ENCODE assay signal across 3 cellular contexts in genomic region chr16:50152386-50152806, GRCh38.
TF ChIP-seq lines count a peak whose summit lies in the region.

No MANE protein-coding gene starts in this region.

TF ChIP-seq in GM12891, 5 proteins besides CTCF, POLR2A, EP300 and RAD21:
- no peak; the same call in 1 of the 2 replicates for TF ChIP-seq POLR2AphosphoS5 (IDR thresholded peaks at IDR 0.05; ENCODE audit: low read depth, low read length)
- no peak for TF ChIP-seq SPI1 (IDR thresholded peaks at IDR 0.05; ENCODE audit: low read depth, low read length)
- no peak for TF ChIP-seq TAF1 (IDR thresholded peaks at IDR 0.05; ENCODE audit: low read depth, low read length)
- TF ChIP-seq PAX5 (IDR thresholded peaks at IDR 0.05; ENCODE audit: insufficient read depth, low read length, severe bottlenecking) = peak; percentile 73
- TF ChIP-seq POU2F2 (IDR thresholded peaks at IDR 0.05; ENCODE audit: low read depth, low read length) = peak; percentile 94

TF ChIP-seq in HEK293, 187 proteins besides CTCF, POLR2A, EP300 and RAD21 (continues in another document):
- TF ChIP-seq ZNF777 (tag by site-specific recombination; IDR thresholded peaks at IDR 0.05; ENCODE audit: borderline replicate concordance) = no peak
- TF ChIP-seq ZNF501 (tag by site-specific recombination; IDR thresholded peaks at IDR 0.05) = no peak
- no peak for TF ChIP-seq ZNF473 (tag by site-specific recombination; IDR thresholded peaks at IDR 0.05)
- TF ChIP-seq ZNF114 (tag by site-specific recombination; IDR thresholded peaks at IDR 0.05) = no peak
- no peak for TF ChIP-seq BCL11A (tag by site-specific recombination; IDR thresholded peaks at IDR 0.05; ENCODE audit: low read depth)
- no peak for TF ChIP-seq ZNF830 (tag by site-specific recombination; IDR thresholded peaks at IDR 0.05; ENCODE audit: low read depth)
- TF ChIP-seq ZNF311 (tag by site-specific recombination; IDR thresholded peaks at IDR 0.05; ENCODE audit: borderline replicate concordance) = no peak
- TF ChIP-seq ZBTB20 (tag by site-specific recombination; IDR thresholded peaks at IDR 0.05) = peak; percentile 85
- no peak for TF ChIP-seq ZNF660 (tag by site-specific recombination; IDR thresholded peaks at IDR 0.05)
- TF ChIP-seq ZNF529 (tag by site-specific recombination; IDR thresholded peaks at IDR 0.05; ENCODE audit: insufficient replicate concordance) = no peak
- TF ChIP-seq ZNF112 (tag by site-specific recombination; IDR thresholded peaks at IDR 0.05) = no peak
- TF ChIP-seq, protein P1, sequence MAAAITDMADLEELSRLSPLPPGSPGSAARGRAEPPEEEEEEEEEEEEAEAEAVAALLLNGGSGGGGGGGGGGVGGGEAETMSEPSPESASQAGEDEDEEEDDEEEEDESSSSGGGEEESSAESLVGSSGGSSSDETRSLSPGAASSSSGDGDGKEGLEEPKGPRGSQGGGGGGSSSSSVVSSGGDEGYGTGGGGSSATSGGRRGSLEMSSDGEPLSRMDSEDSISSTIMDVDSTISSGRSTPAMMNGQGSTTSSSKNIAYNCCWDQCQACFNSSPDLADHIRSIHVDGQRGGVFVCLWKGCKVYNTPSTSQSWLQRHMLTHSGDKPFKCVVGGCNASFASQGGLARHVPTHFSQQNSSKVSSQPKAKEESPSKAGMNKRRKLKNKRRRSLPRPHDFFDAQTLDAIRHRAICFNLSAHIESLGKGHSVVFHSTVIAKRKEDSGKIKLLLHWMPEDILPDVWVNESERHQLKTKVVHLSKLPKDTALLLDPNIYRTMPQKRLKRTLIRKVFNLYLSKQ (tag by site-specific recombination; IDR thresholded peaks at IDR 0.05; ENCODE audit: borderline replicate concordance) = no peak
- no peak for TF ChIP-seq ZNF174 (tag by site-specific recombination; IDR thresholded peaks at IDR 0.05)
- TF ChIP-seq ZNF324 (tag by site-specific recombination; IDR thresholded peaks at IDR 0.05) = 0 out of 2 replicates have a peak, but pooled peaks have one; percentile 18
- 0 out of 2 replicates have a peak, but pooled peaks have one; percentile 29 for TF ChIP-seq ZNF2 (tag by site-specific recombination; IDR thresholded peaks at IDR 0.05)
- TF ChIP-seq ZNF354C (tag by site-specific recombination; IDR thresholded peaks at IDR 0.05; ENCODE audit: borderline replicate concordance, low read depth) = no peak
- no peak for TF ChIP-seq ZNF214 (tag by site-specific recombination; IDR thresholded peaks at IDR 0.05; ENCODE audit: borderline replicate concordance)
- no peak for TF ChIP-seq ZNF157 (tag by site-specific recombination; IDR thresholded peaks at IDR 0.05)
- no peak for TF ChIP-seq ZSCAN18 (tag by site-specific recombination; IDR thresholded peaks at IDR 0.05)
- no peak for TF ChIP-seq ZNF510 (tag by site-specific recombination; IDR thresholded peaks at IDR 0.05; ENCODE audit: insufficient replicate concordance)
- peak; percentile 96 for TF ChIP-seq ZNF335 (tag by site-specific recombination; conservative IDR thresholded peaks at IDR 0.05)
- TF ChIP-seq FEZF1 (tag by site-specific recombination; IDR thresholded peaks at IDR 0.05) = no peak
- TF ChIP-seq, protein P2, sequence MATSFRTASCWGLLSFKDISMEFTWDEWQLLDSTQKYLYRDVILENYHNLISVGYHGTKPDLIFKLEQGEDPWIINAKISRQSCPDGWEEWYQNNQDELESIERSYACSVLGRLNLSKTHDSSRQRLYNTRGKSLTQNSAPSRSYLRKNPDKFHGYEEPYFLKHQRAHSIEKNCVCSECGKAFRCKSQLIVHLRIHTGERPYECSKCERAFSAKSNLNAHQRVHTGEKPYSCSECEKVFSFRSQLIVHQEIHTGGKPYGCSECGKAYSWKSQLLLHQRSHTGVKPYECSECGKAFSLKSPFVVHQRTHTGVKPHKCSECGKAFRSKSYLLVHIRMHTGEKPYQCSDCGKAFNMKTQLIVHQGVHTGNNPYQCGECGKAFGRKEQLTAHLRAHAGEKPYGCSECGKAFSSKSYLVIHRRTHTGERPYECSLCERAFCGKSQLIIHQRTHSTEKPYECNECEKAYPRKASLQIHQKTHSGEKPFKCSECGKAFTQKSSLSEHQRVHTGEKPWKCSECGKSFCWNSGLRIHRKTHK (tag by site-specific recombination; IDR thresholded peaks at IDR 0.05) = no peak
- TF ChIP-seq, protein P3, sequence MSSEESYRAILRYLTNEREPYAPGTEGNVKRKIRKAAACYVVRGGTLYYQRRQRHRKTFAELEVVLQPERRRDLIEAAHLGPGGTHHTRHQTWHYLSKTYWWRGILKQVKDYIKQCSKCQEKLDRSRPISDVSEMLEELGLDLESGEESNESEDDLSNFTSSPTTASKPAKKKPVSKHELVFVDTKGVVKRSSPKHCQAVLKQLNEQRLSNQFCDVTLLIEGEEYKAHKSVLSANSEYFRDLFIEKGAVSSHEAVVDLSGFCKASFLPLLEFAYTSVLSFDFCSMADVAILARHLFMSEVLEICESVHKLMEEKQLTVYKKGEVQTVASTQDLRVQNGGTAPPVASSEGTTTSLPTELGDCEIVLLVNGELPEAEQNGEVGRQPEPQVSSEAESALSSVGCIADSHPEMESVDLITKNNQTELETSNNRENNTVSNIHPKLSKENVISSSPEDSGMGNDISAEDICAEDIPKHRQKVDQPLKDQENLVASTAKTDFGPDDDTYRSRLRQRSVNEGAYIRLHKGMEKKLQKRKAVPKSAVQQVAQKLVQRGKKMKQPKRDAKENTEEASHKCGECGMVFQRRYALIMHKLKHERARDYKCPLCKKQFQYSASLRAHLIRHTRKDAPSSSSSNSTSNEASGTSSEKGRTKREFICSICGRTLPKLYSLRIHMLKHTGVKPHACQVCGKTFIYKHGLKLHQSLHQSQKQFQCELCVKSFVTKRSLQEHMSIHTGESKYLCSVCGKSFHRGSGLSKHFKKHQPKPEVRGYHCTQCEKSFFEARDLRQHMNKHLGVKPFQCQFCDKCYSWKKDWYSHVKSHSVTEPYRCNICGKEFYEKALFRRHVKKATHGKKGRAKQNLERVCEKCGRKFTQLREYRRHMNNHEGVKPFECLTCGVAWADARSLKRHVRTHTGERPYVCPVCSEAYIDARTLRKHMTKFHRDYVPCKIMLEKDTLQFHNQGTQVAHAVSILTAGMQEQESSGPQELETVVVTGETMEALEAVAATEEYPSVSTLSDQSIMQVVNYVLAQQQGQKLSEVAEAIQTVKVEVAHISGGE (tag by site-specific recombination; conservative IDR thresholded peaks at IDR 0.05; ENCODE audit: low read depth) = peak; percentile 19; the same call in 1 of the 2 replicates
- TF ChIP-seq GFI1B (tag by site-specific recombination; IDR thresholded peaks at IDR 0.05) = no peak

TF ChIP-seq in endothelial cell of umbilical vein, 7 proteins besides CTCF, POLR2A, EP300 and RAD21:
- TF ChIP-seq EZH2 (IDR thresholded peaks at IDR 0.05; ENCODE audit: borderline replicate concordance, low read depth, low read length, severe bottlenecking) = no peak
- no peak for TF ChIP-seq FOS (IDR thresholded peaks at IDR 0.05; ENCODE audit: borderline replicate concordance, insufficient read depth, low read length)
- TF ChIP-seq GATA2 (IDR thresholded peaks at IDR 0.05; ENCODE audit: insufficient read depth, insufficient read length, low read depth, low read length) = no peak
- TF ChIP-seq JUN (IDR thresholded peaks at IDR 0.05; ENCODE audit: borderline replicate concordance, insufficient read depth, insufficient read length, low read depth) = no peak
- TF ChIP-seq MAX (IDR thresholded peaks at IDR 0.05; ENCODE audit: insufficient read depth, insufficient read length) = no peak
- TF ChIP-seq MYC (IDR thresholded peaks at IDR 0.05; ENCODE audit: low read depth, low read length) = peak; percentile 29
- TF ChIP-seq POLR2AphosphoS5 (IDR thresholded peaks at IDR 0.05; ENCODE audit: insufficient read depth, low read depth, low read length) = no peak
